Comparison of ENCODE assay signal across 18 cellular contexts in the genomic region with DNA sequence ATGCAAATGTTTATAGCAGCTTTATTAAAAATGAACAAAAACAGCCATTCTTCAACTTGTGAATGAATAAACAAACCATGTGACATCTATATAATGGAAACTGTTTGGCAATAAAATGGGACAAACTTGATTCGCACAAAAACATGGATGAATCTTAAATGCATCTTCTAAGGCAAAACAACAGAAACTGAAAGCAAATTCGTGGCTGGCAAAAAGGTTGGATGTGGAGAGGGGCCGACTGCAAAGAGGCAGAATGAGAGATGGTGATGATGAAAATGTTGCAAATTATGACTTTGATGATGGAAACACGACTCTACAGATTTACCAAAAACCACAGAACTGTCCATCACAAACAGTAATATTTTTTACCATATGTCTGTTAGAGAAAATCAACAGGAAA.
DNase-seq lines count a peak whose midpoint lies in the region; FAIRE-seq and TF ChIP-seq lines count a peak whose summit lies in the region.
"Had no signal": no experiment of that assay in that cellular context is flagged by ENCODE, and none has a peak within 500 bp of the region (broad histone marks: within the 10 kb centered on the region; RNA-seq: fewer than 3 reads in every experiment).

No MANE protein-coding gene starts in this region.

- no peak overlapping the region for H3K9ac ChIP-seq in astrocyte (ENCODE audit: low read length)
- H3K9ac ChIP-seq: BLaER1 treated with 17β-estradiol and CSF1 and Interleukin-3, amounts not matched to agents 10 nM and 100 nM had no signal

- H3K4me3 ChIP-seq in ACC112 (ENCODE audit: low read depth, low read length) (peak overlapping the region; percentile 53), MG63 (peak overlapping the region; percentile 28), astrocyte (ENCODE audit: insufficient read depth, low read depth, low read length) (no peak overlapping the region)
- H3K4me3 ChIP-seq: BLaER1 treated with 17β-estradiol and CSF1 and Interleukin-3, amounts not matched to agents 10 nM and 100 nM; K562; SK-N-MC had no signal

- H3K9me3 ChIP-seq in MG63: no peaks in the 10 kb centered on the region
- no peaks in the 10 kb centered on the region for H3K9me3 ChIP-seq in astrocyte (ENCODE audit: insufficient read depth, low read depth, low read length)
- H3K9me3 ChIP-seq: BLaER1 treated with 17β-estradiol and CSF1 and Interleukin-3, amounts not matched to agents 10 nM and 100 nM had no signal

- H3K4me1 ChIP-seq in ACC112 (ENCODE audit: control insufficient read depth, insufficient read depth, low read length, unreplicated experiment) (peaks cover 6% of the 10 kb centered on the region), astrocyte (ENCODE audit: insufficient read depth, low read length) (no peaks in the 10 kb centered on the region)
- H3K4me1 ChIP-seq: BLaER1 treated with 17β-estradiol and CSF1 and Interleukin-3, amounts not matched to agents 10 nM and 100 nM had no signal

- H3K27ac ChIP-seq in ACC112 (ENCODE audit: low read depth, low read length) (no peak overlapping the region), astrocyte (ENCODE audit: low read depth, low read length) (no peak overlapping the region)
- H3K27ac ChIP-seq: BLaER1 treated with 17β-estradiol and CSF1 and Interleukin-3, amounts not matched to agents 10 nM and 100 nM; SK-N-MC had no signal

- H3K4me1 Mint-ChIP-seq in astrocyte (ENCODE audit: low read depth, unreplicated experiment): peaks cover 4% of the 10 kb centered on the region
- H3K4me1 Mint-ChIP-seq in activated T-helper 2 cell treated with anti-CD3 and anti-CD28 coated beads, Interferon-gamma antibody, Interleukin-2, Interleukin-4, amounts not matched to agents 10 μg/mL and 5 μg/mL and 100 μg/mL, durations not matched to agents 14 hours and 24 hours and 36 hours (ENCODE audit: low read depth): no peaks in the 10 kb centered on the region

- TF ChIP-seq CTCF in astrocyte (IDR thresholded peaks at IDR 0.05; ENCODE audit: insufficient read depth, low read depth, low read length): no peak

- no peaks in the 10 kb centered on the region for H3K36me3 Mint-ChIP-seq in astrocyte (ENCODE audit: low read depth, unreplicated experiment)
- H3K36me3 Mint-ChIP-seq in activated T-helper 2 cell treated with anti-CD3 and anti-CD28 coated beads, Interferon-gamma antibody, Interleukin-2, Interleukin-4, amounts not matched to agents 10 μg/mL and 5 μg/mL and 100 μg/mL, durations not matched to agents 14 hours and 24 hours and 36 hours (ENCODE audit: low read depth): no peaks in the 10 kb centered on the region
- H3K36me3 Mint-ChIP-seq: T-cell had no signal

- intact Hi-C loops in activated T-helper 2 cell treated with anti-CD3 and anti-CD28 coated beads, Interferon-gamma antibody, Interleukin-2, Interleukin-4, amounts not matched to agents 10 μg/mL and 5 μg/mL and 100 μg/mL, durations not matched to agents 14 hours and 24 hours and 36 hours (cut with micrococcal nuclease): no loop called here

- no peak for FAIRE-seq in astrocyte (lab: Jason Lieb, UNC)
- FAIRE-seq: HTR-8/SVneo had no signal

- peak overlapping the region; percentile 1 for H3K4me2 ChIP-seq in astrocyte (ENCODE audit: low read length)
- H3K4me2 ChIP-seq: BLaER1 treated with 17β-estradiol and CSF1 and Interleukin-3, amounts not matched to agents 10 nM and 100 nM had no signal

- no peaks in the 10 kb centered on the region for H4K20me1 ChIP-seq in astrocyte (ENCODE audit: insufficient read depth, low read length)
- H4K20me1 ChIP-seq: BLaER1 treated with 17β-estradiol and CSF1 and Interleukin-3, amounts not matched to agents 10 nM and 100 nM had no signal

- DNase-seq in EL (peak; percentile 11), MG63 (peak; percentile 4), astrocyte (ENCODE audit: low read depth) (no peak), midbrain (lab: John Stamatoyannopoulos, UW) (no peak), NCI-H146 treated with DMSO at 0.1 percent for 48 hours (lab: John Stamatoyannopoulos, UW; ENCODE audit: unreplicated experiment) (no peak)
- DNase-seq in activated T-helper 2 cell treated with anti-CD3 and anti-CD28 coated beads, Interferon-gamma antibody, Interleukin-2, Interleukin-4, amounts not matched to agents 10 μg/mL and 5 μg/mL and 100 μg/mL, durations not matched to agents 14 hours and 24 hours and 36 hours (ENCODE audit: low spot score): no peak
- DNase-seq: DMS 273 treated with DMSO at 0.1 percent for 48 hours; NCI-H1417 treated with DMSO at 0.1 percent for 48 hours; NCI-H2029 treated with DMSO at 0.1 percent for 48 hours; NCI-H524 treated with DMSO at 0.1 percent for 48 hours; NK-92 treated with Interleukin-12 subunit alpha and Interleukin-12 subunit beta, amount 100 ng/mL, for 24 hours; PC-3; T-cell had no signal

- no peaks in the 10 kb centered on the region for H3K79me2 ChIP-seq in ACC112 (ENCODE audit: control insufficient read depth, insufficient read depth, low read length, unreplicated experiment)
- no peaks in the 10 kb centered on the region for H3K79me2 ChIP-seq in astrocyte (ENCODE audit: insufficient read depth, low read length)

- H3K27me3 ChIP-seq in ACC112 (ENCODE audit: insufficient read depth, low read length) (no peaks in the 10 kb centered on the region), MG63 (no peaks in the 10 kb centered on the region), astrocyte (ENCODE audit: insufficient read depth, low read length) (no peaks in the 10 kb centered on the region)
- H3K27me3 ChIP-seq: BLaER1 treated with 17β-estradiol and CSF1 and Interleukin-3, amounts not matched to agents 10 nM and 100 nM had no signal

- no peaks in the 10 kb centered on the region for H3K27me3 Mint-ChIP-seq in astrocyte (ENCODE audit: low read depth, unreplicated experiment)
- H3K27me3 Mint-ChIP-seq in activated T-helper 2 cell treated with anti-CD3 and anti-CD28 coated beads, Interferon-gamma antibody, Interleukin-2, Interleukin-4, amounts not matched to agents 10 μg/mL and 5 μg/mL and 100 μg/mL, durations not matched to agents 14 hours and 24 hours and 36 hours (ENCODE audit: low read depth): peaks cover 6% of the 10 kb centered on the region

- H3K9me3 Mint-ChIP-seq in astrocyte (ENCODE audit: unreplicated experiment): no peaks in the 10 kb centered on the region
- no peaks in the 10 kb centered on the region for H3K9me3 Mint-ChIP-seq in activated T-helper 2 cell treated with anti-CD3 and anti-CD28 coated beads, Interferon-gamma antibody, Interleukin-2, Interleukin-4, amounts not matched to agents 10 μg/mL and 5 μg/mL and 100 μg/mL, durations not matched to agents 14 hours and 24 hours and 36 hours
- H3K9me3 Mint-ChIP-seq: T-cell had no signal

- H2AFZ ChIP-seq in ACC112 (ENCODE audit: low read length, unreplicated experiment) (peak overlapping the region; percentile 78), astrocyte (ENCODE audit: low read depth, low read length) (no peak overlapping the region)

- no peak overlapping the region for H3K4me3 Mint-ChIP-seq in astrocyte (ENCODE audit: unreplicated experiment)
- H3K4me3 Mint-ChIP-seq in activated T-helper 2 cell treated with anti-CD3 and anti-CD28 coated beads, Interferon-gamma antibody, Interleukin-2, Interleukin-4, amounts not matched to agents 10 μg/mL and 5 μg/mL and 100 μg/mL, durations not matched to agents 14 hours and 24 hours and 36 hours (ENCODE audit: low read depth): no peak overlapping the region
- H3K4me3 Mint-ChIP-seq: T-cell had no signal

- no peaks in the 10 kb centered on the region for H3K36me3 ChIP-seq in ACC112 (ENCODE audit: insufficient read depth, low read length)
- H3K36me3 ChIP-seq in MG63: no peaks in the 10 kb centered on the region
- no peaks in the 10 kb centered on the region for H3K36me3 ChIP-seq in astrocyte (ENCODE audit: insufficient read depth, low read length)
- H3K36me3 ChIP-seq: BLaER1 treated with 17β-estradiol and CSF1 and Interleukin-3, amounts not matched to agents 10 nM and 100 nM had no signal

- H3K27ac Mint-ChIP-seq in astrocyte (ENCODE audit: unreplicated experiment): no peak overlapping the region
- H3K27ac Mint-ChIP-seq in activated T-helper 2 cell treated with anti-CD3 and anti-CD28 coated beads, Interferon-gamma antibody, Interleukin-2, Interleukin-4, amounts not matched to agents 10 μg/mL and 5 μg/mL and 100 μg/mL, durations not matched to agents 14 hours and 24 hours and 36 hours: no peak overlapping the region
- H3K27ac Mint-ChIP-seq: T-cell had no signal

Comparison
In these comparisons a context has a peak if more than half of its experiments do, and no peak if none do; other contexts are left out.
1. DNase-seq: peak in EL (single experiment) and MG63 (single experiment); none in astrocyte (single experiment), activated T-helper 2 cell treated with anti-CD3 and anti-CD28 coated beads, Interferon-gamma antibody, Interleukin-2, Interleukin-4, amounts not matched to agents 10 μg/mL and 5 μg/mL and 100 μg/mL, durations not matched to agents 14 hours and 24 hours and 36 hours (single experiment), midbrain (single experiment) and NCI-H146 treated with DMSO at 0.1 percent for 48 hours (single experiment).